Comparison of ENCODE assay signal across 1 cellular context in the genomic region with DNA sequence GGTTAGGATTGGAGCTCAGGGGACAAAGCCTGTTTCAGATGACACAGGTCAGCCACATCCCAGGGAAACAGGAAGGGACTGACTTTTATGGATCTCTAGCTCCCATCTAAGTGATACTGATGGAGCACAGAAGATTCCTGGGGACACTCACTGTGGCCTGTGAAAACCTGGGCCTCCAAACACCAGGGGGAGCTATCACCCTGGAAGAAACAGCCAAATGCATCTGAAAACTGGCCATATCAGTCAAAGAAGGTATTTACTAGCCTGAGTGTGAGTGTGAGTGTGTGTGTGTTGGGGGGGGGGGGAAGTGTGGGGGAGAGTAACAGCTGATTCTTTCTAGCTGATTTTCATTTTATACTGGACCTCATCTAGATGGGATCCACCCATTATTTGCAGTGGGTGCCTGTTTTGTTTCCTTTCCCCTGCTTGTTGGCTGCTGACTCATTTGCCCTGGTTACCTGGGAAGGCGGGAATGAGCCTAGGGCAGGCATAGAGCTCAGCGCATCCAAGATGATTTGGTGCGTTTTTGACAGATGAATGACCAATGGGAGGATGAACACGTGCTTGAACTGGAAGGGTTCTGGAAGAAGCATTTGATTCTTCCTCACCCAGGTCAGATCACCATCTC.
TF ChIP-seq lines count a peak whose summit lies in the region.

No MANE protein-coding gene starts in this region.

TF ChIP-seq in HCT116, 20 proteins besides CTCF, POLR2A, EP300 and RAD21 (continued from another document):
- no peak for TF ChIP-seq CBX3 (IDR thresholded peaks at IDR 0.05; ENCODE audit: low read depth)
TF ChIP-seq in HCT116: peak in this region for 0.
